ENCODE assay signal across 6 cellular contexts in the genomic region with DNA sequence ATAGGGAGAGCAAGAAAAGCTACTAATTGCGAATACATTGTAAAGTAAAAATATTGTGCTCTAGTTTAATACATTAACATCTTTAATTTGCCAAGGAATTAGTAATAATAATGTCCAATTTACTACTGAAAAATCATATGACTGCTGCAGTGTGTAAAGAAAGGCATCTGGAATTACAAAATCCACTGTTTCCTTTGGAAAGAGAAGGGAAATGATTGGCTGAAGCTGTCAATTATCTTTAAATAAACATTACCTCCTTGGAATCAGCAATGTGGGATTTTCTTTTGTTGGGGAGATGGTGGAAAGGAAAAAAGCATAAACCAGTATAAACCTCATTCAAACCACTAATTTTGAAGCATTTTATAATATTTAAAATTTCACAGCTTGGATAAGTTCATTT.
"Had no signal": no experiment of that assay in that cellular context is flagged by ENCODE, and none has a peak within 500 bp of the region (broad histone marks: within the 10 kb centered on the region; RNA-seq: fewer than 3 reads in every experiment).

No MANE protein-coding gene starts in this region.

- H3K4me1 Mint-ChIP-seq: GM23338, H9, IgD-negative memory B cell had no signal

- DNase-seq: H9, HCEC 1CT, HFFc6 had no signal

- H3K27ac Mint-ChIP-seq: GM23338, H9, HFFc6, IgD-negative memory B cell had no signal

- H3K9me3 Mint-ChIP-seq: HFFc6 had no signal

- H3K4me3 Mint-ChIP-seq: GM23338, H9, HFFc6, IgD-negative memory B cell had no signal

- ATAC-seq: GM23338, HepG2 had no signal
